ENCODE assay signal across 10 cellular contexts in genomic region chr12:104473374-104473983, GRCh38. TPM values are rescaled to one million over a fixed set of nuclear protein-coding genes. Genes with fewer than 3 reads are reported as not detected.
DNase-seq lines count a peak whose midpoint lies in the region; ATAC-seq and TF ChIP-seq lines count a peak whose summit lies in the region.
"Had no signal": no experiment of that assay in that cellular context is flagged by ENCODE, and none has a peak within 500 bp of the region (broad histone marks: within the 10 kb centered on the region; RNA-seq: fewer than 3 reads in every experiment).

No MANE protein-coding gene starts in this region.

- H3K36me3 ChIP-seq in Loucy (ENCODE audit: insufficient read depth, low read length): peaks cover 21% of the 10 kb centered on the region; the same call in 1 of the 2 replicates
- H3K36me3 ChIP-seq in right lobe of liver: no peaks in the 10 kb centered on the region

- H3K9me3 ChIP-seq in Loucy (ENCODE audit: insufficient read depth, low read depth, low read length) (no peaks in the 10 kb centered on the region), right lobe of liver (no peaks in the 10 kb centered on the region)

- H3K4me3 ChIP-seq in GM12875 (ENCODE audit: low read depth, low read length) (peak overlapping the region; percentile 30), Loucy (ENCODE audit: low read length, poor library complexity, severe bottlenecking) (peak overlapping the region; percentile 55), right lobe of liver (no peak overlapping the region)
- H3K4me3 ChIP-seq: lung had no signal

- H3K4me1 ChIP-seq in Loucy (ENCODE audit: insufficient read depth, low read length, poor library complexity, severe bottlenecking) (peaks cover 90% of the 10 kb centered on the region), right lobe of liver (no peaks in the 10 kb centered on the region)

- no peak for TF ChIP-seq POLR2A in right lobe of liver (IDR thresholded peaks at IDR 0.05)

- H2AFZ ChIP-seq in Loucy (ENCODE audit: low read length): no peak overlapping the region

- H3F3A ChIP-seq in Loucy (ENCODE audit: low read depth): peaks cover 8% of the 10 kb centered on the region; the same call in 1 of the 2 replicates

- H3K27me3 ChIP-seq in Loucy (ENCODE audit: insufficient read depth, low read length, poor library complexity, severe bottlenecking): no peaks in the 10 kb centered on the region
- H3K27me3 ChIP-seq in right lobe of liver: no peaks in the 10 kb centered on the region

- intact Hi-C loops in right lobe of liver (cut with DNase I): no loop called here

- WGBS in right lobe of liver (ENCODE audit: insufficient coverage, low coverage, low lambda C conversion rate, missing lambda C conversion rate): 33% methylated on average over 8 of the region's 10 CpGs

- TF ChIP-seq CTCF in GM12875 (IDR thresholded peaks at IDR 0.05; ENCODE audit: borderline replicate concordance, insufficient read depth, low read depth, low read length) (no peak), Loucy (conservative IDR thresholded peaks at IDR 0.05; ENCODE audit: low read length) (no peak), right lobe of liver (IDR thresholded peaks at IDR 0.05) (no peak)

- ATAC-seq in GM21360 (IDR thresholded peaks at IDR 0.05; ENCODE audit: unreplicated experiment) (peak; percentile 66), right lobe of liver (peak; percentile 50 to 67 (median 62))

- peak overlapping the region; percentile 98 for H3K4me2 ChIP-seq in Loucy (ENCODE audit: low read depth, low read length, poor library complexity, severe bottlenecking)

- H3K9ac ChIP-seq in Loucy (ENCODE audit: low read depth, low read length, poor library complexity, severe bottlenecking): peak overlapping the region; percentile 57

- no peaks in the 10 kb centered on the region for H3K9me2 ChIP-seq in Loucy (replicated peaks; ENCODE audit: low read depth, low read length)

- H3K79me2 ChIP-seq in Loucy (ENCODE audit: insufficient read depth, low read length): peaks cover 95% of the 10 kb centered on the region

- no peak overlapping the region for H3K27ac ChIP-seq in right lobe of liver

- H4K20me1 ChIP-seq in Loucy (ENCODE audit: insufficient read depth, low read length, poor library complexity, severe bottlenecking): peaks cover 65% of the 10 kb centered on the region

- DNase-seq in right lobe of liver: no peak
- no peak for DNase-seq in 8988T
- DNase-seq in NCI-H510A treated with DMSO at 0.1 percent for 48 hours (lab: John Stamatoyannopoulos, UW): no peak
- no peak for DNase-seq in cerebellum (ENCODE audit: low spot score)
- no peak for DNase-seq in RPMI8226
- DNase-seq: OCI-M1 had no signal

RNA-seq across cellular contexts. Expression of gene CHST11, which starts 16.7 kb away (rescaled TPM):
- 10 to 100 TPM in 1 of 6 experiments, 1 to 10 TPM in 4, under 1 TPM in 1; 0.57 to 10.4 (median 3.5) TPM for total RNA-seq in right lobe of liver
- total RNA-seq in cerebellum: 27.9 TPM

Comparison
In these comparisons a context has a peak if more than half of its experiments do, and no peak if none do; other contexts are left out.
1. H3K4me3 ChIP-seq: peak in GM12875 (single experiment) and Loucy (single experiment); none in right lobe of liver (0 of 3).